Comparison of ENCODE assay signal across 1 cellular context in genomic region chr1:226376300-226376699, GRCh38.
TF ChIP-seq lines count a peak whose summit lies in the region.

No MANE protein-coding gene starts in this region.

TF ChIP-seq in K562, 482 proteins besides CTCF, POLR2A, EP300 and RAD21 (continued from another document):
- TF ChIP-seq TFE3 (CRISPR knock-in tag; IDR thresholded peaks at IDR 0.05) (peak; percentile 94), ZFPM2 (CRISPR knock-in tag; IDR thresholded peaks at IDR 0.05) (no peak), SMARCA4 (IDR thresholded peaks at IDR 0.05) (no peak), THRAP3 (IDR thresholded peaks at IDR 0.05; ENCODE audit: borderline replicate concordance) (no peak), MEIS2 (IDR thresholded peaks at IDR 0.05; ENCODE audit: partially characterized antibody) (peak; percentile 64), TGIF2 (CRISPR knock-in tag; IDR thresholded peaks at IDR 0.05) (no peak), SOX6 (IDR thresholded peaks at IDR 0.05) (peak; percentile 82)
